ENCODE assay signal across 1 cellular context in genomic region chr1:244862699-244863490, GRCh38.
TF ChIP-seq lines count a peak whose summit lies in the region.

No MANE protein-coding gene starts in this region.

TF ChIP-seq in HepG2, 621 proteins besides CTCF, POLR2A, EP300 and RAD21 (continued from another document):
- TF ChIP-seq RNF219 (CRISPR knock-in tag; IDR thresholded peaks at IDR 0.05) (0 out of 2 replicates have a peak, but pooled peaks have one; percentile 63), ZNF350 (CRISPR knock-in tag; IDR thresholded peaks at IDR 0.05; ENCODE audit: borderline replicate concordance, low read depth) (no peak), IKZF5 (CRISPR knock-in tag; IDR thresholded peaks at IDR 0.05) (0 out of 2 replicates have a peak, but pooled peaks have one; percentile 36), ZNF547 (CRISPR knock-in tag; IDR thresholded peaks at IDR 0.05) (0 out of 2 replicates have a peak, but pooled peaks have one; percentile 23), ZNF446 (CRISPR knock-in tag; IDR thresholded peaks at IDR 0.05) (no peak; the same call in 1 of the 2 replicates), SNAPC2 (CRISPR knock-in tag; IDR thresholded peaks at IDR 0.05) (0 out of 2 replicates have a peak, but pooled peaks have one; percentile 27), ZNF136 (CRISPR knock-in tag; IDR thresholded peaks at IDR 0.05; ENCODE audit: low read depth) (no peak; the same call in 1 of the 2 replicates), CBFB (CRISPR knock-in tag; IDR thresholded peaks at IDR 0.05) (0 out of 2 replicates have a peak, but pooled peaks have one; percentile 25), ZSCAN31 (CRISPR knock-in tag; IDR thresholded peaks at IDR 0.05; ENCODE audit: low read depth) (peak; percentile 63), CHD2 (IDR thresholded peaks at IDR 0.05; ENCODE audit: low read depth, low read length) (peak; percentile 68), ZXDC (CRISPR knock-in tag; IDR thresholded peaks at IDR 0.05) (peak; percentile 61; the same call in 1 of the 2 replicates), SIX1 (CRISPR knock-in tag; IDR thresholded peaks at IDR 0.05; ENCODE audit: borderline replicate concordance) (no peak), SOX5 (CRISPR knock-in tag; IDR thresholded peaks at IDR 0.05; ENCODE audit: borderline replicate concordance) (peak; percentile 16; the same call in 1 of the 2 replicates), KAT7 (CRISPR knock-in tag; IDR thresholded peaks at IDR 0.05; ENCODE audit: borderline replicate concordance) (no peak), CREM (IDR thresholded peaks at IDR 0.05) (peak; percentile 58), CREM (CRISPR knock-in tag; IDR thresholded peaks at IDR 0.05) (no peak), ZNF512B (CRISPR knock-in tag; IDR thresholded peaks at IDR 0.05; ENCODE audit: borderline replicate concordance) (no peak), PATZ1 (CRISPR knock-in tag; IDR thresholded peaks at IDR 0.05) (peak; percentile 73), IRF9 (CRISPR knock-in tag; IDR thresholded peaks at IDR 0.05; ENCODE audit: borderline replicate concordance) (no peak), ZNF563 (CRISPR knock-in tag; IDR thresholded peaks at IDR 0.05) (peak; percentile 15; the same call in 1 of the 2 replicates), TBX2 (CRISPR knock-in tag; IDR thresholded peaks at IDR 0.05; ENCODE audit: borderline replicate concordance) (peak; percentile 6; the same call in 1 of the 2 replicates)
